ENCODE assay signal across 22 cellular contexts in the genomic region with DNA sequence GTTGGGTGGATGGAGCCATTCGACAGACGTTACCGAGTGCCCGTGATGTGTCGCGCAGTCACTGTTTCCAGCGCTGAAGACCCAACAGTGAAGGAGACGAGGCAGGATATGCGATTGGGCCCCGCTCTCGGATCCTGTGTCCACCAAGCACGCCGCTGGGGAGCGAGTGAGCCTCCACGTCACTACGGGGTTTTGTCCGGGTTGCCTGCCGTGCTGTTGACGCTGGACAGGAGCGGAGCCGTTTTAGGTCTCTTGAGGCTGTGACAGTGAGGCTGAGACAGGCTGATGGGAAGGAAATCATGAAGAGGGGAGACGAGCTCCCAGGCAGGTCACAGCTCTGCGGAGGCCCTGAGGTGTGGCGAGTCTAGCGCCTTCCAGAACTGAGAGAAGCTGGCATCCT.
DNase-seq lines count a peak whose midpoint lies in the region; ATAC-seq, FAIRE-seq and TF ChIP-seq lines count a peak whose summit lies in the region.
"Had no signal": no experiment of that assay in that cellular context is flagged by ENCODE, and none has a peak within 500 bp of the region (broad histone marks: within the 10 kb centered on the region; RNA-seq: fewer than 3 reads in every experiment).

No MANE protein-coding gene starts in this region.

- H3K27ac ChIP-seq in HepG2 (ENCODE audit: extremely low read length, insufficient read depth, low read length) (peak overlapping the region; percentile 66), right lobe of liver (no peak overlapping the region), spleen (peak overlapping the region; percentile 7 to 89 (median 68))
- H3K27ac ChIP-seq: RWPE1, SK-N-MC had no signal

- ATAC-seq in HepG2 (no peak), right lobe of liver (no peak)
- ATAC-seq in central memory CD8-positive, alpha-beta T cell (replicated peaks; ENCODE audit: extremely low read depth, poor library complexity, severe bottlenecking), result no peak

- no peaks in the 10 kb centered on the region for H3K36me3 Mint-ChIP-seq in central memory CD8-positive, alpha-beta T cell (ENCODE audit: insufficient read depth)
- peaks cover 35% of the 10 kb centered on the region for H3K36me3 Mint-ChIP-seq in nephron progenitor cell (ENCODE audit: low read depth)

- no peak overlapping the region for H3K4me3 Mint-ChIP-seq in central memory CD8-positive, alpha-beta T cell
- H3K4me3 Mint-ChIP-seq in nephron progenitor cell, result no peak overlapping the region
- H3K4me3 Mint-ChIP-seq: GM23338 had no signal

- BruUV-seq in HepG2 (replicated peaks; lab: Mats Ljungman, UMichigan), result no TSS peak

- TF ChIP-seq CTCF in HepG2 (CRISPR knock-in tag; IDR thresholded peaks at IDR 0.05) (no peak), right lobe of liver (IDR thresholded peaks at IDR 0.05) (no peak), nephron progenitor cell (IDR thresholded peaks at IDR 0.05) (no peak), spleen (IDR thresholded peaks at IDR 0.05 in 8 of 11, conservative IDR thresholded peaks at IDR 0.05 in 3 of 11) (no peak)

- TF ChIP-seq RAD21 in HepG2 (CRISPR knock-in tag; IDR thresholded peaks at IDR 0.05), result no peak

- H3K9me3 ChIP-seq in HepG2 (ENCODE audit: low read length) (peaks cover 5% of the 10 kb centered on the region; the same call in 1 of the 2 replicates), right lobe of liver (no peaks in the 10 kb centered on the region), spleen (peaks cover 0 to 9% (median 5%) of the 10 kb centered on the region in 8 donors)

- intact Hi-C loops in HepG2 (cut with micrococcal nuclease; ENCODE audit: unreplicated experiment) (no loop called here), right lobe of liver (cut with DNase I) (no loop called here), spleen (cut with DNase I; ENCODE audit: low total_unique reads) (no loop called here)

- POLR2A ChIA-PET in HepG2 (lab: Yijun Ruan, JAX), result interaction anchor here (7.0 kb wide), 1 partner anchor 16 kb away, joined by 109 read pairs; no protein-coding TSS in a partner anchor

- H3K36me3 ChIP-seq in HepG2 (replicated peaks in 1 of 2; ENCODE audit: control insufficient read depth in 1 of 2, insufficient read depth in 2 of 2, low read length in 2 of 2), result peaks cover 10 to 29% of the 10 kb centered on the region in 2 experiments
- no peaks in the 10 kb centered on the region for H3K36me3 ChIP-seq in right lobe of liver
- H3K36me3 ChIP-seq in spleen, result peaks cover 0 to 43% (median 14%) of the 10 kb centered on the region in 6 donors
- H3K36me3 ChIP-seq in H7 (replicated peaks; ENCODE audit: control insufficient read depth, insufficient read depth, low read length), result no peaks in the 10 kb centered on the region

- H3K27me3 Mint-ChIP-seq in central memory CD8-positive, alpha-beta T cell, result peaks cover 16% of the 10 kb centered on the region
- H3K27me3 Mint-ChIP-seq in nephron progenitor cell (ENCODE audit: low read depth, poor library complexity), result no peaks in the 10 kb centered on the region

- H3K4me3 ChIP-seq in HepG2 (replicated peaks in 1 of 3; ENCODE audit: insufficient read depth in 1 of 3, low read depth in 2 of 3, low read length in 3 of 3) (no peak overlapping the region), right lobe of liver (no peak overlapping the region), spleen (no peak overlapping the region), H7 (ENCODE audit: insufficient read depth, low read depth, low read length) (no peak overlapping the region)
- H3K4me3 ChIP-seq: GM23338, SK-N-MC had no signal

- DNase-seq in HepG2 (ENCODE audit: low spot score) (no peak), right lobe of liver (no peak), nephron progenitor cell (no peak), spleen (no peak), H7 (no peak), DMS79 (lab: John Stamatoyannopoulos, UW) (no peak), NCI-H146 (lab: John Stamatoyannopoulos, UW) (no peak)
- no peak for DNase-seq in central memory CD8-positive, alpha-beta T cell (ENCODE audit: low spot score in 2 of 2)
- DNase-seq: AML-193; KBM-7; NCI-H1092; NCI-H1436; NCI-H2029 treated with DMSO at 0.1 percent for 48 hours; NCI-H2171; NCI-H345; NCI-H774; NK-92 treated with Interleukin-12 subunit alpha and Interleukin-12 subunit beta, amount 100 ng/mL, for 24 hours; SHP77 treated with DMSO at 0.1 percent for 48 hours had no signal

- CTCF ChIA-PET in HepG2 (lab: Yijun Ruan, JAX; ENCODE audit: low intra/inter-chr PET ratio, low total read pairs), result no interaction called here

- peaks cover 32% of the 10 kb centered on the region for H3K79me2 ChIP-seq in HepG2 (ENCODE audit: insufficient read depth, low read length)

- H3K27me3 ChIP-seq in HepG2 (ENCODE audit: control insufficient read depth in 1 of 2, insufficient read depth in 2 of 2, low read length in 2 of 2) (no peaks in the 10 kb centered on the region), right lobe of liver (no peaks in the 10 kb centered on the region), spleen (replicated peaks in 1 of 7) (no peaks in the 10 kb centered on the region), H7 (ENCODE audit: control insufficient read depth, insufficient read depth, low read length) (no peaks in the 10 kb centered on the region)

- no peaks in the 10 kb centered on the region for H4K20me1 ChIP-seq in HepG2 (ENCODE audit: insufficient read depth, low read length)

- WGBS in HepG2 (ENCODE audit: low lambda C conversion rate), result 95% methylated on average over 19 of the region's 25 CpGs
- 90% methylated on average over 11 of the region's 25 CpGs for WGBS in right lobe of liver (ENCODE audit: insufficient coverage, low coverage, low lambda C conversion rate, missing lambda C conversion rate)
- 86 to 92% (median 91%) methylated on average over 23 to 25 of the region's 25 CpGs for WGBS in spleen, 5 donors

- 0 out of 2 replicates have a peak overlapping the region, but pooled peaks have one; percentile 44 for H3K9ac ChIP-seq in HepG2 (ENCODE audit: insufficient read depth, low read depth, low read length)

- no peak for TF ChIP-seq EP300 in HepG2 (IDR thresholded peaks at IDR 0.05; ENCODE audit: low read depth in 2 of 2, low read length in 2 of 2)
- no peak for TF ChIP-seq EP300 in HepG2 (CRISPR knock-in tag; IDR thresholded peaks at IDR 0.05; ENCODE audit: borderline replicate concordance)

- TF ChIP-seq POLR2A in HepG2 (IDR thresholded peaks at IDR 0.05; ENCODE audit: insufficient read depth in 1 of 2, low read depth in 2 of 2, low read length in 2 of 2) (no peak), right lobe of liver (IDR thresholded peaks at IDR 0.05) (no peak), spleen (IDR thresholded peaks at IDR 0.05) (no peak)

- in situ Hi-C loops in HepG2 (cut with HindIII; ENCODE audit: extremely low pct_ligation_motif_present, low pct_unique_long_range_greater_than_20kb), result no loop called here

- peak overlapping the region; percentile 19 for H3K27ac Mint-ChIP-seq in central memory CD8-positive, alpha-beta T cell (ENCODE audit: low read depth)
- H3K27ac Mint-ChIP-seq in nephron progenitor cell, result peak overlapping the region; percentile 91
- H3K27ac Mint-ChIP-seq: GM23338 had no signal

- no peaks in the 10 kb centered on the region for H3K9me3 Mint-ChIP-seq in central memory CD8-positive, alpha-beta T cell
- H3K9me3 Mint-ChIP-seq in nephron progenitor cell, result peaks cover 12% of the 10 kb centered on the region
- H3K9me3 Mint-ChIP-seq: GM23338 had no signal

- FAIRE-seq in HepG2 (lab: Jason Lieb, UNC), result no peak
- FAIRE-seq: D721Med had no signal

- peak overlapping the region; percentile 45; the same call in 1 of the 2 replicates for H3K4me2 ChIP-seq in HepG2 (ENCODE audit: low read depth, low read length)
- H3K4me2 ChIP-seq: GM23338 had no signal

- peaks cover 65% of the 10 kb centered on the region for H3K4me1 ChIP-seq in HepG2 (ENCODE audit: insufficient read depth, low read length)
- H3K4me1 ChIP-seq in right lobe of liver, result no peaks in the 10 kb centered on the region
- peaks cover 6 to 82% (median 48%) of the 10 kb centered on the region in 6 donors for H3K4me1 ChIP-seq in spleen

- no peaks in the 10 kb centered on the region for H3K4me1 Mint-ChIP-seq in central memory CD8-positive, alpha-beta T cell
- H3K4me1 Mint-ChIP-seq in nephron progenitor cell, result peaks cover 12% of the 10 kb centered on the region

- H2AFZ ChIP-seq in HepG2 (ENCODE audit: low read length), result no peak overlapping the region
- H2AFZ ChIP-seq: GM23338 had no signal

TF ChIP-seq in HepG2, 621 proteins besides CTCF, POLR2A, EP300 and RAD21 (continues in another document):
- TF ChIP-seq, protein P1, sequence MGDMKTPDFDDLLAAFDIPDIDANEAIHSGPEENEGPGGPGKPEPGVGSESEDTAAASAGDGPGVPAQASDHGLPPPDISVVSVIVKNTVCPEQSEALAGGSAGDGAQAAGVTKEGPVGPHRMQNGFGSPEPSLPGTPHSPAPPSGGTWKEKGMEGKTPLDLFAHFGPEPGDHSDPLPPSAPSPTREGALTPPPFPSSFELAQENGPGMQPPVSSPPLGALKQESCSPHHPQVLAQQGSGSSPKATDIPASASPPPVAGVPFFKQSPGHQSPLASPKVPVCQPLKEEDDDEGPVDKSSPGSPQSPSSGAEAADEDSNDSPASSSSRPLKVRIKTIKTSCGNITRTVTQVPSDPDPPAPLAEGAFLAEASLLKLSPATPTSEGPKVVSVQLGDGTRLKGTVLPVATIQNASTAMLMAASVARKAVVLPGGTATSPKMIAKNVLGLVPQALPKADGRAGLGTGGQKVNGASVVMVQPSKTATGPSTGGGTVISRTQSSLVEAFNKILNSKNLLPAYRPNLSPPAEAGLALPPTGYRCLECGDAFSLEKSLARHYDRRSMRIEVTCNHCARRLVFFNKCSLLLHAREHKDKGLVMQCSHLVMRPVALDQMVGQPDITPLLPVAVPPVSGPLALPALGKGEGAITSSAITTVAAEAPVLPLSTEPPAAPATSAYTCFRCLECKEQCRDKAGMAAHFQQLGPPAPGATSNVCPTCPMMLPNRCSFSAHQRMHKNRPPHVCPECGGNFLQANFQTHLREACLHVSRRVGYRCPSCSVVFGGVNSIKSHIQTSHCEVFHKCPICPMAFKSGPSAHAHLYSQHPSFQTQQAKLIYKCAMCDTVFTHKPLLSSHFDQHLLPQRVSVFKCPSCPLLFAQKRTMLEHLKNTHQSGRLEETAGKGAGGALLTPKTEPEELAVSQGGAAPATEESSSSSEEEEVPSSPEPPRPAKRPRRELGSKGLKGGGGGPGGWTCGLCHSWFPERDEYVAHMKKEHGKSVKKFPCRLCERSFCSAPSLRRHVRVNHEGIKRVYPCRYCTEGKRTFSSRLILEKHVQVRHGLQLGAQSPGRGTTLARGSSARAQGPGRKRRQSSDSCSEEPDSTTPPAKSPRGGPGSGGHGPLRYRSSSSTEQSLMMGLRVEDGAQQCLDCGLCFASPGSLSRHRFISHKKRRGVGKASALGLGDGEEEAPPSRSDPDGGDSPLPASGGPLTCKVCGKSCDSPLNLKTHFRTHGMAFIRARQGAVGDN (CRISPR knock-in tag; IDR thresholded peaks at IDR 0.05), result peak; percentile 66
- TF ChIP-seq SYNCRIP (IDR thresholded peaks at IDR 0.05; ENCODE audit: insufficient read depth, low read depth, low read length) (no peak), SMYD3 (CRISPR knock-in tag; IDR thresholded peaks at IDR 0.05) (no peak), ZFP41 (CRISPR knock-in tag; IDR thresholded peaks at IDR 0.05; ENCODE audit: borderline replicate concordance) (no peak), SIN3A (IDR thresholded peaks at IDR 0.05; ENCODE audit: borderline replicate concordance, low read depth, low read length) (no peak), ZNF274 (CRISPR knock-in tag; IDR thresholded peaks at IDR 0.05) (no peak), ZNF24 (IDR thresholded peaks at IDR 0.05) (no peak)

Comparison
In these comparisons a context has a peak if more than half of its experiments do, and no peak if none do; other contexts are left out.
1. H3K27ac ChIP-seq: peak in HepG2 (single experiment) and spleen (8 of 8); none in right lobe of liver (0 of 3).